23 cellular contexts compared by ENCODE assay signal in genomic region chr1:175459839-175460238, GRCh38.
DNase-seq lines count a peak whose midpoint lies in the region; ATAC-seq and TF ChIP-seq lines count a peak whose summit lies in the region.
"Had no signal": no experiment of that assay in that cellular context is flagged by ENCODE, and none has a peak within 500 bp of the region (broad histone marks: within the 10 kb centered on the region; RNA-seq: fewer than 3 reads in every experiment).

No MANE protein-coding gene starts in this region.

- H3K4me1 Mint-ChIP-seq in activated T-helper 17 cell treated with anti-CD3 and anti-CD28 coated beads, Interleukin-2, amount 50 U/mL, for 72 hours = no peaks in the 10 kb centered on the region
- peaks cover 0 to 12% of the 10 kb centered on the region in 2 donors for H3K4me1 Mint-ChIP-seq in immature natural killer cell
- H3K4me1 Mint-ChIP-seq: CD14-positive monocyte; CD4-positive, alpha-beta memory T cell; CD4-positive, CD25-positive, alpha-beta regulatory T cell; CD8-positive, alpha-beta memory T cell had no signal

- no peaks in the 10 kb centered on the region for H3F3A ChIP-seq in neural cell (ENCODE audit: insufficient read depth, low read length, poor library complexity, severe bottlenecking)

- no peak overlapping the region for H3K27ac Mint-ChIP-seq in activated T-helper 17 cell treated with anti-CD3 and anti-CD28 coated beads, Interleukin-2, amount 50 U/mL, for 72 hours
- no peak overlapping the region for H3K27ac Mint-ChIP-seq in immature natural killer cell
- H3K27ac Mint-ChIP-seq: CD14-positive monocyte; CD4-positive, alpha-beta memory T cell; CD4-positive, CD25-positive, alpha-beta regulatory T cell; CD8-positive, alpha-beta memory T cell had no signal

- no peak for TF ChIP-seq CTCF in neural cell (IDR thresholded peaks at IDR 0.05; ENCODE audit: poor library complexity, severe bottlenecking)

- no peak overlapping the region for H3K9ac ChIP-seq in neural cell (ENCODE audit: low read length)
- H3K9ac ChIP-seq: BLaER1 had no signal

- ATAC-seq in activated T-helper 17 cell treated with anti-CD3 and anti-CD28 coated beads, Interleukin-2, amount 50 U/mL, for 72 hours (replicated peaks) = peak; percentile 40
- ATAC-seq: GM12878 had no signal

- no peak overlapping the region for H3K4me2 ChIP-seq in neural cell (ENCODE audit: low read length)
- H3K4me2 ChIP-seq: BLaER1 had no signal

- H3K36me3 ChIP-seq in neural cell (ENCODE audit: insufficient read depth, low read length) = no peaks in the 10 kb centered on the region
- H3K36me3 ChIP-seq: BE2C, BLaER1 had no signal

- TF ChIP-seq EP300 in neural cell (conservative IDR thresholded peaks at IDR 0.05; ENCODE audit: poor library complexity, severe bottlenecking) = peak; percentile 96

- no peak for TF ChIP-seq RAD21 in neural cell (conservative IDR thresholded peaks at IDR 0.05)

- peak; percentile 4 for DNase-seq in putamen (ENCODE audit: low spot score)
- DNase-seq in immature natural killer cell = no peak
- DNase-seq in HuH-7.5 (ENCODE audit: low spot score) = no peak
- DNase-seq: 8988T; ACHN; BE2C; C1 segment of cervical spinal cord; CD4-positive, alpha-beta memory T cell; CD4-positive, CD25-positive, alpha-beta regulatory T cell; CD8-positive, alpha-beta memory T cell; COR-L47; DMS 273 treated with DMSO at 0.1 percent for 48 hours; DMS153; DMS53; DMS79; DND-41; EL; GDM1 had no signal

- H3K27ac ChIP-seq in neural cell (ENCODE audit: low read length) = peak overlapping the region; percentile 5
- H3K27ac ChIP-seq: BLaER1 had no signal

- H3K79me2 ChIP-seq in neural cell (replicated peaks; ENCODE audit: insufficient read depth, low read length) = no peaks in the 10 kb centered on the region

- H4K20me1 ChIP-seq in neural cell (ENCODE audit: insufficient read depth) = no peaks in the 10 kb centered on the region
- H4K20me1 ChIP-seq: BLaER1 had no signal

- H3K9me3 ChIP-seq in neural cell (ENCODE audit: low read length) = no peaks in the 10 kb centered on the region
- H3K9me3 ChIP-seq: BE2C, BLaER1 had no signal

- no peak overlapping the region for H3K4me3 Mint-ChIP-seq in activated T-helper 17 cell treated with anti-CD3 and anti-CD28 coated beads, Interleukin-2, amount 50 U/mL, for 72 hours
- no peak overlapping the region for H3K4me3 Mint-ChIP-seq in immature natural killer cell
- H3K4me3 Mint-ChIP-seq: CD14-positive monocyte; CD4-positive, alpha-beta memory T cell; CD4-positive, CD25-positive, alpha-beta regulatory T cell; CD8-positive, alpha-beta memory T cell had no signal

- peaks cover 30% of the 10 kb centered on the region for H3K27me3 Mint-ChIP-seq in activated T-helper 17 cell treated with anti-CD3 and anti-CD28 coated beads, Interleukin-2, amount 50 U/mL, for 72 hours
- peaks cover 3 to 8% (median 5%) of the 10 kb centered on the region in 3 donors for H3K27me3 Mint-ChIP-seq in immature natural killer cell (ENCODE audit: low read depth in 3 of 3)

- H3K36me3 Mint-ChIP-seq in activated T-helper 17 cell treated with anti-CD3 and anti-CD28 coated beads, Interleukin-2, amount 50 U/mL, for 72 hours (ENCODE audit: low read depth) = no peaks in the 10 kb centered on the region
- no peaks in the 10 kb centered on the region for H3K36me3 Mint-ChIP-seq in immature natural killer cell
- H3K36me3 Mint-ChIP-seq: CD14-positive monocyte; CD4-positive, alpha-beta memory T cell; CD4-positive, CD25-positive, alpha-beta regulatory T cell; CD8-positive, alpha-beta memory T cell had no signal

- H3K27me3 ChIP-seq in neural cell (ENCODE audit: insufficient read depth, low read depth, low read length) = no peaks in the 10 kb centered on the region
- H3K27me3 ChIP-seq: BE2C, BLaER1 had no signal

- H3K9me3 Mint-ChIP-seq in activated T-helper 17 cell treated with anti-CD3 and anti-CD28 coated beads, Interleukin-2, amount 50 U/mL, for 72 hours = no peaks in the 10 kb centered on the region
- no peaks in the 10 kb centered on the region for H3K9me3 Mint-ChIP-seq in immature natural killer cell
- H3K9me3 Mint-ChIP-seq: CD14-positive monocyte; CD8-positive, alpha-beta memory T cell had no signal

- H2AFZ ChIP-seq in neural cell (ENCODE audit: low read depth, low read length) = no peak overlapping the region

- H3K9me2 ChIP-seq in neural cell (ENCODE audit: insufficient read depth, low read length) = no peaks in the 10 kb centered on the region

- H3K4me3 ChIP-seq in neural cell (ENCODE audit: low read length) = no peak overlapping the region
- H3K4me3 ChIP-seq: BLaER1, GM12878 had no signal

TF ChIP-seq in neural cell, 6 proteins besides CTCF, POLR2A, EP300 and RAD21:
- TF ChIP-seq POLR2AphosphoS5 (IDR thresholded peaks at IDR 0.05) (peak; percentile 80), REST (IDR thresholded peaks at IDR 0.05; ENCODE audit: borderline replicate concordance) (no peak)
